In genomic region chr17:10772425-10773380, GRCh38 we compare ENCODE assay signal across 9 cellular contexts. TPM values are rescaled to one million over a fixed set of nuclear protein-coding genes. Genes with fewer than 3 reads are reported as not detected.
A peak's percentile ranks its signal among the peaks of the same experiment; 100 is the strongest.
DNase-seq lines count a peak whose midpoint lies in the region; ATAC-seq and TF ChIP-seq lines count a peak whose summit lies in the region.
"Had no signal": no experiment of that assay in that cellular context is flagged by ENCODE, and none has a peak within 500 bp of the region (broad histone marks: within the 10 kb centered on the region; RNA-seq: fewer than 3 reads in every experiment).

No MANE protein-coding gene starts in this region.

- no peaks in the 10 kb centered on the region for H3K27me3 Mint-ChIP-seq in activated naive CD4-positive, alpha-beta T cell treated with anti-CD3 and anti-CD28 coated beads for 36 hours (ENCODE audit: low read depth)
- H3K27me3 Mint-ChIP-seq: activated B cell treated with CpG ODN at 0.5 μM for 24 hours had no signal

- no peak for ATAC-seq in GM21619 (IDR thresholded peaks at IDR 0.05; ENCODE audit: unreplicated experiment)
- no peak for ATAC-seq in HG03460 (IDR thresholded peaks at IDR 0.05; ENCODE audit: unreplicated experiment)

- in situ Hi-C loops in transverse colon (cut with MboI; ENCODE audit: low pct_ligation_motif_present in 1 of 4, low pct_unique_long_range_greater_than_20kb in 1 of 4, low sequenced_read_pairs in 3 of 4), result loop anchor here in 1 of 4 donors (10.0 to 25.0 kb wide), 3 partner anchors 58 to 290 kb away; partner anchors contain the start of gene PIRT

- H3K4me1 ChIP-seq in liver (ENCODE audit: control insufficient read depth in 4 of 4, insufficient read depth in 4 of 4, low read length in 3 of 4) (no peaks in the 10 kb centered on the region), transverse colon (peaks cover 8 to 49% (median 18%) of the 10 kb centered on the region in 4 donors)

- no peak for TF ChIP-seq EP300 in transverse colon (IDR thresholded peaks at IDR 0.05; ENCODE audit: low read depth)

- H3K4me3 ChIP-seq in liver (ENCODE audit: low read depth in 1 of 3, low read length in 3 of 3) (no peak overlapping the region), transverse colon (no peak overlapping the region)

- no peak for TF ChIP-seq POLR2A in transverse colon (IDR thresholded peaks at IDR 0.05)

- H3K4me3 Mint-ChIP-seq in activated naive CD4-positive, alpha-beta T cell treated with anti-CD3 and anti-CD28 coated beads for 36 hours, result no peak overlapping the region
- H3K4me3 Mint-ChIP-seq: activated B cell treated with CpG ODN at 0.5 μM for 24 hours had no signal

- peak; percentile 9 for DNase-seq in NCI-H460 (ENCODE audit: extremely low read depth, low read depth)
- peak; percentile 68 for DNase-seq in activated naive CD4-positive, alpha-beta T cell treated with anti-CD3 and anti-CD28 coated beads for 36 hours
- peak; percentile 87 for DNase-seq in transverse colon
- DNase-seq in glomerular visceral epithelial cell (ENCODE audit: extremely low spot score), result no peak
- DNase-seq: activated B cell treated with CpG ODN at 0.5 μM for 24 hours had no signal

- H3K9me3 Mint-ChIP-seq in activated naive CD4-positive, alpha-beta T cell treated with anti-CD3 and anti-CD28 coated beads for 36 hours, result peaks cover 5% of the 10 kb centered on the region

- H3K36me3 ChIP-seq in liver (ENCODE audit: control insufficient read depth in 4 of 4, insufficient read depth in 3 of 4, low read depth in 1 of 4, low read length in 3 of 4) (peaks cover 0 to 17% (median 10%) of the 10 kb centered on the region in 4 donors), transverse colon (no peaks in the 10 kb centered on the region)

- 58% methylated on average over 9 of the region's 9 CpGs for WGBS in liver
- 41 to 44% methylated on average over 8 to 9 of the region's 9 CpGs for WGBS in transverse colon (ENCODE audit: low coverage in 1 of 2), 2 donors

- no peak overlapping the region for H3K9ac ChIP-seq in liver (ENCODE audit: low read depth in 1 of 2, low read length in 2 of 2)

- peak; percentile 81 for TF ChIP-seq CTCF in GM12874 (IDR thresholded peaks at IDR 0.05; ENCODE audit: insufficient read depth, low read depth, low read length)
- peak; percentile 65 for TF ChIP-seq CTCF in liver (IDR thresholded peaks at IDR 0.05; ENCODE audit: low read depth, low read length, missing input control)
- peak; percentile 75 to 95 (median 81) for TF ChIP-seq CTCF in transverse colon (IDR thresholded peaks at IDR 0.05)

- no peak overlapping the region for H3K27ac ChIP-seq in liver (ENCODE audit: low read depth in 1 of 2, low read length in 2 of 2)
- H3K27ac ChIP-seq in transverse colon, result peak overlapping the region; percentile 56 to 84 (median 76)

- H3K4me1 Mint-ChIP-seq in activated naive CD4-positive, alpha-beta T cell treated with anti-CD3 and anti-CD28 coated beads for 36 hours (ENCODE audit: low read depth), result no peaks in the 10 kb centered on the region

- CTCF ChIA-PET in activated naive CD4-positive, alpha-beta T cell treated with anti-CD3 and anti-CD28 coated beads for 36 hours (lab: Charles Lee), result interaction anchor here (0.7 to 2.0 kb wide), 9 partner anchors 10 to 728 kb away, joined by 3 to 21 read pairs (median 3); no protein-coding TSS in a partner anchor

- H3K27me3 ChIP-seq in liver (ENCODE audit: control insufficient read depth in 4 of 4, insufficient read depth in 4 of 4, low read length in 3 of 4) (no peaks in the 10 kb centered on the region), transverse colon (no peaks in the 10 kb centered on the region)

- H3K36me3 Mint-ChIP-seq in activated naive CD4-positive, alpha-beta T cell treated with anti-CD3 and anti-CD28 coated beads for 36 hours (ENCODE audit: low read depth), result no peaks in the 10 kb centered on the region

- H3K27ac Mint-ChIP-seq in activated naive CD4-positive, alpha-beta T cell treated with anti-CD3 and anti-CD28 coated beads for 36 hours, result no peak overlapping the region
- H3K27ac Mint-ChIP-seq: activated B cell treated with CpG ODN at 0.5 μM for 24 hours had no signal

- peak; percentile 65 to 72 for TF ChIP-seq RAD21 in liver (IDR thresholded peaks at IDR 0.05)

- intact Hi-C loops in activated naive CD4-positive, alpha-beta T cell treated with anti-CD3 and anti-CD28 coated beads for 36 hours (cut with micrococcal nuclease), result loop anchor here (1.0 kb wide), 1 partner anchor 73 kb away; no protein-coding TSS in a partner anchor
- intact Hi-C loops in transverse colon (cut with DNase I; ENCODE audit: low total_unique reads), result no loop called here

- H3K9me3 ChIP-seq in liver (ENCODE audit: control insufficient read depth in 4 of 4, low read length in 3 of 4) (peaks cover 0 to 3% (median under 1%) of the 10 kb centered on the region in 4 donors), transverse colon (peaks cover 0 to 2% of the 10 kb centered on the region in 2 donors)

TF ChIP-seq in liver, 16 proteins besides CTCF, POLR2A, EP300 and RAD21:
- no peak for TF ChIP-seq GABPA (IDR thresholded peaks at IDR 0.05 in 1 of 2, conservative IDR thresholded peaks at IDR 0.05 in 1 of 2)
- TF ChIP-seq, protein P1, sequence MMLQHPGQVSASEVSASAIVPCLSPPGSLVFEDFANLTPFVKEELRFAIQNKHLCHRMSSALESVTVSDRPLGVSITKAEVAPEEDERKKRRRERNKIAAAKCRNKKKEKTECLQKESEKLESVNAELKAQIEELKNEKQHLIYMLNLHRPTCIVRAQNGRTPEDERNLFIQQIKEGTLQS (IDR thresholded peaks at IDR 0.05), result no peak
- no peak for TF ChIP-seq EGR1 (IDR thresholded peaks at IDR 0.05; ENCODE audit: low read depth in 2 of 2)
- TF ChIP-seq FOXA2 (IDR thresholded peaks at IDR 0.05), result no peak
- TF ChIP-seq, protein P2, sequence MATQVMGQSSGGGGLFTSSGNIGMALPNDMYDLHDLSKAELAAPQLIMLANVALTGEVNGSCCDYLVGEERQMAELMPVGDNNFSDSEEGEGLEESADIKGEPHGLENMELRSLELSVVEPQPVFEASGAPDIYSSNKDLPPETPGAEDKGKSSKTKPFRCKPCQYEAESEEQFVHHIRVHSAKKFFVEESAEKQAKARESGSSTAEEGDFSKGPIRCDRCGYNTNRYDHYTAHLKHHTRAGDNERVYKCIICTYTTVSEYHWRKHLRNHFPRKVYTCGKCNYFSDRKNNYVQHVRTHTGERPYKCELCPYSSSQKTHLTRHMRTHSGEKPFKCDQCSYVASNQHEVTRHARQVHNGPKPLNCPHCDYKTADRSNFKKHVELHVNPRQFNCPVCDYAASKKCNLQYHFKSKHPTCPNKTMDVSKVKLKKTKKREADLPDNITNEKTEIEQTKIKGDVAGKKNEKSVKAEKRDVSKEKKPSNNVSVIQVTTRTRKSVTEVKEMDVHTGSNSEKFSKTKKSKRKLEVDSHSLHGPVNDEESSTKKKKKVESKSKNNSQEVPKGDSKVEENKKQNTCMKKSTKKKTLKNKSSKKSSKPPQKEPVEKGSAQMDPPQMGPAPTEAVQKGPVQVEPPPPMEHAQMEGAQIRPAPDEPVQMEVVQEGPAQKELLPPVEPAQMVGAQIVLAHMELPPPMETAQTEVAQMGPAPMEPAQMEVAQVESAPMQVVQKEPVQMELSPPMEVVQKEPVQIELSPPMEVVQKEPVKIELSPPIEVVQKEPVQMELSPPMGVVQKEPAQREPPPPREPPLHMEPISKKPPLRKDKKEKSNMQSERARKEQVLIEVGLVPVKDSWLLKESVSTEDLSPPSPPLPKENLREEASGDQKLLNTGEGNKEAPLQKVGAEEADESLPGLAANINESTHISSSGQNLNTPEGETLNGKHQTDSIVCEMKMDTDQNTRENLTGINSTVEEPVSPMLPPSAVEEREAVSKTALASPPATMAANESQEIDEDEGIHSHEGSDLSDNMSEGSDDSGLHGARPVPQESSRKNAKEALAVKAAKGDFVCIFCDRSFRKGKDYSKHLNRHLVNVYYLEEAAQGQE (IDR thresholded peaks at IDR 0.05), result no peak
- no peak for TF ChIP-seq HNF4G (IDR thresholded peaks at IDR 0.05)
- no peak for TF ChIP-seq ZBTB33 (IDR thresholded peaks at IDR 0.05)
- TF ChIP-seq HNF4A (conservative IDR thresholded peaks at IDR 0.05), result no peak
- no peak for TF ChIP-seq RXRA (IDR thresholded peaks at IDR 0.05)
- no peak for TF ChIP-seq JUND (IDR thresholded peaks at IDR 0.05)
- no peak for TF ChIP-seq FOXA1 (IDR thresholded peaks at IDR 0.05)
- no peak for TF ChIP-seq TAF1 (conservative IDR thresholded peaks at IDR 0.05)

RNA-seq across cellular contexts. Expression of gene TMEM238L, which starts 31.2 kb away (rescaled TPM):
- not detected in 2 replicates for total RNA-seq in NCI-H460 (2014; rRNA removed; shearing (Covaris generic))
- not detected in 2 replicates for polyA plus RNA-seq in NCI-H460 (2014; cell fraction: nucleus; rRNA removed)
- total RNA-seq in activated naive CD4-positive, alpha-beta T cell treated with anti-CD3 and anti-CD28 coated beads for 36 hours, result not detected
- total RNA-seq in liver (1 to 10 TPM in 1 of 2 donors, not detected in 1; 4.2 TPM), transverse colon (10 to 100 TPM; 34.4 to 66.5 (median 42.5) TPM)
- polyA plus RNA-seq in liver, result 1 to 10 TPM in 1 of 2 donors, under 1 TPM in 1; 0.85 to 1.2 TPM
- total RNA-seq: activated B cell treated with CpG ODN at 0.5 μM for 24 hours had no signal

RNA-seq across cellular contexts. Expression of gene TMEM220, which starts 42.9 kb away (rescaled TPM):
- total RNA-seq in NCI-H460 (2014; rRNA removed; shearing (Covaris generic)), result 0.05 TPM in 1 of 2 replicates, not detected in the other
- 0.70 and 1.1 TPM in 2 replicates for polyA plus RNA-seq in NCI-H460 (2014; cell fraction: nucleus; rRNA removed)
- total RNA-seq in activated naive CD4-positive, alpha-beta T cell treated with anti-CD3 and anti-CD28 coated beads for 36 hours, result under 1 TPM; 0.79 to 0.94 TPM
- total RNA-seq in liver (10 to 100 TPM; 19.6 to 27.5 TPM), transverse colon (10 to 100 TPM in 1 of 4 donors, 1 to 10 TPM in 2, not detected in 1; 2.4 to 18.2 (median 8.1) TPM)
- 100 to 1,000 TPM in 1 of 2 donors, 10 to 100 TPM in 1; 30.0 to 126 TPM for polyA plus RNA-seq in liver

Comparison
In these comparisons a context has a peak if more than half of its experiments do, and no peak if none do; other contexts are left out.
1. H3K27ac ChIP-seq: peak in transverse colon (4 of 4); none in liver (0 of 2).
2. RNA of gene TMEM238L, which starts 31.2 kb away (total RNA-seq): 34.4 to 66.5 TPM in transverse colon; 4.2 TPM in liver, not detected in NCI-H460 and not detected in activated naive CD4-positive, alpha-beta T cell treated with anti-CD3 and anti-CD28 coated beads for 36 hours; every median in the first group is over 4 times any median in the second.
3. Peak in every context shown above with its lines, with median percentiles within 50 percentile points of each other: CTCF ChIP-seq.